9 cellular contexts compared by ENCODE assay signal in genomic region chr1:172321429-172321828, GRCh38.
A peak's percentile ranks its signal among the peaks of the same experiment; 100 is the strongest.
DNase-seq lines count a peak whose midpoint lies in the region; ATAC-seq and TF ChIP-seq lines count a peak whose summit lies in the region.
"Had no signal": no experiment of that assay in that cellular context is flagged by ENCODE, and none has a peak within 500 bp of the region (broad histone marks: within the 10 kb centered on the region; RNA-seq: fewer than 3 reads in every experiment).

No MANE protein-coding gene starts in this region.

- DNase-seq in H4 (ENCODE audit: low spot score), result peak; percentile 58
- peak; percentile 15 for DNase-seq in glomerular visceral epithelial cell (ENCODE audit: extremely low spot score)
- DNase-seq in transverse colon, result no peak
- no peak for DNase-seq in endothelial cell (ENCODE audit: low spot score)
- DNase-seq in stimulated activated naive CD8-positive, alpha-beta T cell treated with anti-CD3 and anti-CD28 coated beads, Interleukin-15, amount 100 ng/mL, for 72 hours, result no peak
- DNase-seq: nucleus accumbens, T-helper 2 cell had no signal

- H3K9me3 Mint-ChIP-seq in endothelial cell (ENCODE audit: unreplicated experiment), result no peaks in the 10 kb centered on the region
- no peaks in the 10 kb centered on the region for H3K9me3 Mint-ChIP-seq in stimulated activated naive CD8-positive, alpha-beta T cell treated with anti-CD3 and anti-CD28 coated beads, Interleukin-15, amount 100 ng/mL, for 72 hours

- H3K36me3 Mint-ChIP-seq in endothelial cell (ENCODE audit: low read depth, unreplicated experiment), result no peaks in the 10 kb centered on the region

- no peaks in the 10 kb centered on the region for H3K27me3 ChIP-seq in transverse colon

- ATAC-seq in SK-N-SH treated with all-trans-retinoic acid at 6 μM for 48 hours (peak; percentile 35), GM21723 (IDR thresholded peaks at IDR 0.05; ENCODE audit: unreplicated experiment) (no peak)
- ATAC-seq in stimulated activated naive CD8-positive, alpha-beta T cell treated with anti-CD3 and anti-CD28 coated beads, Interleukin-15, amount 100 ng/mL, for 72 hours, result no peak

- H3K4me1 ChIP-seq in transverse colon, result peaks cover 4 to 28% (median 6%) of the 10 kb centered on the region in 4 donors

- no peak for TF ChIP-seq CTCF in transverse colon (IDR thresholded peaks at IDR 0.05)
- no peak for TF ChIP-seq CTCF in endothelial cell (IDR thresholded peaks at IDR 0.05; ENCODE audit: unreplicated experiment)

- H3K4me1 Mint-ChIP-seq in endothelial cell (ENCODE audit: unreplicated experiment), result no peaks in the 10 kb centered on the region
- no peaks in the 10 kb centered on the region for H3K4me1 Mint-ChIP-seq in stimulated activated naive CD8-positive, alpha-beta T cell treated with anti-CD3 and anti-CD28 coated beads, Interleukin-15, amount 100 ng/mL, for 72 hours

- intact Hi-C loops in transverse colon (cut with DNase I; ENCODE audit: low total_unique reads), result no loop called here

- H3K27ac ChIP-seq in transverse colon, result peak overlapping the region; percentile 45 to 73 (median 58)

- no peaks in the 10 kb centered on the region for H3K36me3 ChIP-seq in transverse colon

- no peak for TF ChIP-seq POLR2A in transverse colon (IDR thresholded peaks at IDR 0.05)

- H3K9me3 ChIP-seq in transverse colon, result no peaks in the 10 kb centered on the region

- 62 to 66% methylated on average over 4 of the region's 4 CpGs for WGBS in transverse colon (ENCODE audit: low coverage in 1 of 2), 2 donors

- H3K27me3 Mint-ChIP-seq in endothelial cell (ENCODE audit: unreplicated experiment), result no peaks in the 10 kb centered on the region
- H3K27me3 Mint-ChIP-seq in stimulated activated naive CD8-positive, alpha-beta T cell treated with anti-CD3 and anti-CD28 coated beads, Interleukin-15, amount 100 ng/mL, for 72 hours, result no peaks in the 10 kb centered on the region

- no peak overlapping the region for H3K27ac Mint-ChIP-seq in endothelial cell (ENCODE audit: unreplicated experiment)
- no peak overlapping the region for H3K27ac Mint-ChIP-seq in stimulated activated naive CD8-positive, alpha-beta T cell treated with anti-CD3 and anti-CD28 coated beads, Interleukin-15, amount 100 ng/mL, for 72 hours

- TF ChIP-seq EP300 in transverse colon (IDR thresholded peaks at IDR 0.05; ENCODE audit: low read depth), result no peak

- in situ Hi-C loops in transverse colon (cut with MboI; ENCODE audit: low pct_ligation_motif_present in 1 of 4, low pct_unique_long_range_greater_than_20kb in 1 of 4, low sequenced_read_pairs in 3 of 4), result no loop called here

- H3K4me3 ChIP-seq in transverse colon, result no peak overlapping the region

- no peak overlapping the region for H3K4me3 Mint-ChIP-seq in endothelial cell (ENCODE audit: unreplicated experiment)
- H3K4me3 Mint-ChIP-seq in stimulated activated naive CD8-positive, alpha-beta T cell treated with anti-CD3 and anti-CD28 coated beads, Interleukin-15, amount 100 ng/mL, for 72 hours, result no peak overlapping the region

TF ChIP-seq in SK-N-SH treated with all-trans-retinoic acid at 6 μM for 48 hours, 23 proteins besides CTCF, POLR2A, EP300 and RAD21:
- no peak for TF ChIP-seq ESRRG (CRISPR knock-in tag; IDR thresholded peaks at IDR 0.05)
- TF ChIP-seq SNAI2 (CRISPR knock-in tag; IDR thresholded peaks at IDR 0.05), result no peak
- no peak for TF ChIP-seq OSR1 (CRISPR knock-in tag; IDR thresholded peaks at IDR 0.05)
- no peak for TF ChIP-seq BACH2 (CRISPR knock-in tag; IDR thresholded peaks at IDR 0.05; ENCODE audit: borderline replicate concordance)
- no peak for TF ChIP-seq TOX (CRISPR knock-in tag; IDR thresholded peaks at IDR 0.05; ENCODE audit: borderline replicate concordance)
- TF ChIP-seq PATZ1 (CRISPR knock-in tag; IDR thresholded peaks at IDR 0.05; ENCODE audit: borderline replicate concordance), result no peak
- TF ChIP-seq CSRNP3 (CRISPR knock-in tag; IDR thresholded peaks at IDR 0.05), result no peak
- no peak for TF ChIP-seq ZFP30 (CRISPR knock-in tag; IDR thresholded peaks at IDR 0.05)
- no peak for TF ChIP-seq POU6F1 (CRISPR knock-in tag; IDR thresholded peaks at IDR 0.05; ENCODE audit: borderline replicate concordance, low read depth)

Comparison
In these comparisons a context has a peak if more than half of its experiments do, and no peak if none do; other contexts are left out.
1. DNase-seq: peak in H4 (single experiment) and glomerular visceral epithelial cell (single experiment); none in transverse colon (single experiment), endothelial cell (single experiment) and stimulated activated naive CD8-positive, alpha-beta T cell treated with anti-CD3 and anti-CD28 coated beads, Interleukin-15, amount 100 ng/mL, for 72 hours (0 of 2).